Comparison of ENCODE assay signal across 30 cellular contexts in genomic region chr15:101147181-101147580, GRCh38.
"Had no signal": no experiment of that assay in that cellular context is flagged by ENCODE, and none has a peak within 500 bp of the region (broad histone marks: within the 10 kb centered on the region; RNA-seq: fewer than 3 reads in every experiment).

No MANE protein-coding gene starts in this region.

- H2AFZ ChIP-seq: PC-9 had no signal

- H3K4me3 ChIP-seq: PC-9, SJCRH30, SK-N-MC had no signal

- H3K27ac ChIP-seq: PC-9, RWPE1, SJCRH30, SK-N-MC, WERI-Rb-1 had no signal

- H3K36me3 ChIP-seq: SJCRH30, WERI-Rb-1 had no signal

- DNase-seq: activated CD4-positive, alpha-beta T cell treated with anti-CD3 and anti-CD28 coated beads, Interleukin-2, amount 10 ng/mL, durations not matched to agents 24 days and 14 days; activated CD4-positive, alpha-beta T cell treated with anti-CD3 and anti-CD28 coated beads, Interleukin-2, amount 50 U/mL, for 4 hours; activated CD4-positive, CD25-positive, alpha-beta regulatory T cell; activated CD8-positive, alpha-beta T cell treated with anti-CD3 and anti-CD28 coated beads for 36 hours; activated naive CD4-positive, alpha-beta T cell treated with anti-CD3 and anti-CD28 coated beads, Interleukin-2, amount 10 ng/mL, durations not matched to agents 7 days and 5 days; activated naive CD8-positive, alpha-beta T cell treated with anti-CD3 and anti-CD28 coated beads, Interleukin-2, amount 50 U/mL, for 24 hours; activated T-cell treated with anti-CD3 and anti-CD28 coated beads, Interleukin-2, amount 50 U/mL, for 1 hour; activated T-cell treated with anti-CD3 and anti-CD28 coated beads, Interleukin-2, amount 50 U/mL, for 72 hours; anterior cingulate cortex; caudate nucleus; cerebellar nuclear complex; NCI-H1092 treated with DMSO at 0.1 percent for 48 hours; NCI-H1417; NCI-H146; NCI-H187; NCI-H2029 treated with DMSO at 0.1 percent for 48 hours; NCI-H2107; NCI-H2171; NCI-H510A; NCI-H526; NCI-H748 treated with DMSO at 0.1 percent for 48 hours; PC-9; SHP77; SJCRH30; T1000; WERI-Rb-1 had no signal

- H3K9me3 ChIP-seq: SJCRH30 had no signal

- H3K27me3 ChIP-seq: SJCRH30 had no signal

- ATAC-seq: activated CD8-positive, alpha-beta T cell treated with anti-CD3 and anti-CD28 coated beads for 36 hours; activated naive CD8-positive, alpha-beta T cell treated with anti-CD3 and anti-CD28 coated beads, Interleukin-2, amount 50 U/mL, for 24 hours; activated T-cell treated with anti-CD3 and anti-CD28 coated beads, Interleukin-2, amount 50 U/mL, for 72 hours had no signal

- H3K4me2 ChIP-seq: PC-9 had no signal

- FAIRE-seq: bronchial epithelial cell, RCC 7860 had no signal
